In genomic region chr20:50433001-50433400, GRCh38 we compare ENCODE assay signal across 2 cellular contexts.
TF ChIP-seq lines count a peak whose summit lies in the region.

No MANE protein-coding gene starts in this region.

TF ChIP-seq in HepG2, 621 proteins besides CTCF, POLR2A, EP300 and RAD21:
- TF ChIP-seq NCOA2 (CRISPR knock-in tag; IDR thresholded peaks at IDR 0.05) (no peak), SOX6 (IDR thresholded peaks at IDR 0.05) (no peak), SOX6 (CRISPR knock-in tag; IDR thresholded peaks at IDR 0.05) (0 out of 2 replicates have a peak, but pooled peaks have one; percentile 3), HMGA1 (CRISPR knock-in tag; conservative IDR thresholded peaks at IDR 0.05) (no peak), ETV6 (CRISPR knock-in tag; conservative IDR thresholded peaks at IDR 0.05) (0 out of 2 replicates have a peak, but pooled peaks have one; percentile 14), ZNF318 (CRISPR knock-in tag; IDR thresholded peaks at IDR 0.05) (no peak), ZFP36 (IDR thresholded peaks at IDR 0.05; ENCODE audit: borderline replicate concordance, low read depth, low read length, partially characterized antibody) (peak; percentile 67)

TF ChIP-seq in H1, 55 proteins besides CTCF, POLR2A, EP300 and RAD21:
- no peak for TF ChIP-seq NANOG (IDR thresholded peaks at IDR 0.05; ENCODE audit: insufficient read depth, low read depth, low read length, poor library complexity, severe bottlenecking)
- TF ChIP-seq RBBP5 (IDR thresholded peaks at IDR 0.05; ENCODE audit: borderline replicate concordance, low read depth, low read length) = no peak
- TF ChIP-seq MAFK (IDR thresholded peaks at IDR 0.05; ENCODE audit: low read depth, low read length) = no peak
- no peak for TF ChIP-seq SIX5 (IDR thresholded peaks at IDR 0.05; ENCODE audit: low read depth, low read length)
- TF ChIP-seq RNF2 (IDR thresholded peaks at IDR 0.05; ENCODE audit: borderline replicate concordance, low read depth, low read length, missing control alignments, poor library complexity, severe bottlenecking) = no peak
- TF ChIP-seq TAF7 (optimal IDR thresholded peaks at IDR 0.05; ENCODE audit: borderline replicate concordance, low read depth, low read length) = no peak
- TF ChIP-seq, protein P1, sequence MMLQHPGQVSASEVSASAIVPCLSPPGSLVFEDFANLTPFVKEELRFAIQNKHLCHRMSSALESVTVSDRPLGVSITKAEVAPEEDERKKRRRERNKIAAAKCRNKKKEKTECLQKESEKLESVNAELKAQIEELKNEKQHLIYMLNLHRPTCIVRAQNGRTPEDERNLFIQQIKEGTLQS (IDR thresholded peaks at IDR 0.05; ENCODE audit: insufficient read depth, low read depth, low read length) = no peak
- no peak for TF ChIP-seq BRCA1 (IDR thresholded peaks at IDR 0.05; ENCODE audit: low read depth, low read length)
- no peak for TF ChIP-seq CBX8 (IDR thresholded peaks at IDR 0.05; ENCODE audit: borderline replicate concordance, low read depth, low read length)
- TF ChIP-seq TCF12 (IDR thresholded peaks at IDR 0.05; ENCODE audit: low read depth, low read length) = no peak
- TF ChIP-seq HDAC2 (IDR thresholded peaks at IDR 0.05; ENCODE audit: borderline replicate concordance in 1 of 2, low read depth in 2 of 2, low read length in 2 of 2) = no peak
- no peak for TF ChIP-seq CHD2 (IDR thresholded peaks at IDR 0.05; ENCODE audit: low read length)
